2 cellular contexts compared by ENCODE assay signal in the genomic region with DNA sequence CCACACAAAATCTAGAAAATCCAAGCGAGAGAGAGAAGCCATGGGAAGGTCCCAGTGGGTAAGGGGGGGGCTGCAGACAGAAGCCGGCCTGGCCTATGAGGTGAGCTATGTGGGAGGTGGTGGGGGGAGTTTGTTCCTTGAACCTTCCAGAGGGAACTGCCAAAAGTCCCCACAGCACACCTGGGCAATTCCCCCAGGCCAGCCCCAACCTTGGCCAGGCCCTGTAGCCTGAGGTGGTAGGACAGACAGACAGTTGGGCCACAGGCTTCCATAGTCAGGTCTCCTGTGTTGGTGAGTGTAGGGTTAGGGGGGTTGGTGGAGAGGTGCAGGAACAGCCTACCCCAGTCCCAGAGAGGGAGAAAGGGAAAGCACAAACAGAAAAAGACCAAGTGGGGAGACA.
TF ChIP-seq lines count a peak whose summit lies in the region.

No MANE protein-coding gene starts in this region.

TF ChIP-seq in IMR-90, 13 proteins besides CTCF, POLR2A, EP300 and RAD21:
- TF ChIP-seq, protein P1, sequence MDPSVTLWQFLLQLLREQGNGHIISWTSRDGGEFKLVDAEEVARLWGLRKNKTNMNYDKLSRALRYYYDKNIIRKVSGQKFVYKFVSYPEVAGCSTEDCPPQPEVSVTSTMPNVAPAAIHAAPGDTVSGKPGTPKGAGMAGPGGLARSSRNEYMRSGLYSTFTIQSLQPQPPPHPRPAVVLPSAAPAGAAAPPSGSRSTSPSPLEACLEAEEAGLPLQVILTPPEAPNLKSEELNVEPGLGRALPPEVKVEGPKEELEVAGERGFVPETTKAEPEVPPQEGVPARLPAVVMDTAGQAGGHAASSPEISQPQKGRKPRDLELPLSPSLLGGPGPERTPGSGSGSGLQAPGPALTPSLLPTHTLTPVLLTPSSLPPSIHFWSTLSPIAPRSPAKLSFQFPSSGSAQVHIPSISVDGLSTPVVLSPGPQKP (IDR thresholded peaks at IDR 0.05; ENCODE audit: borderline replicate concordance, low read depth, low read length): no peak
- TF ChIP-seq RCOR1 (IDR thresholded peaks at IDR 0.05; ENCODE audit: insufficient replicate concordance, low read length) (no peak), RFX5 (IDR thresholded peaks at IDR 0.05; ENCODE audit: low read depth, low read length) (no peak), FOS (IDR thresholded peaks at IDR 0.05; ENCODE audit: low read depth, low read length) (no peak), MXI1 (IDR thresholded peaks at IDR 0.05; ENCODE audit: borderline replicate concordance, low read depth, low read length) (no peak), NFE2L2 (IDR thresholded peaks at IDR 0.05; ENCODE audit: low read depth, low read length) (no peak), SMC3 (IDR thresholded peaks at IDR 0.05; ENCODE audit: low read depth, low read length) (no peak), MAZ (IDR thresholded peaks at IDR 0.05; ENCODE audit: borderline replicate concordance, low read depth, low read length) (no peak), CHD1 (IDR thresholded peaks at IDR 0.05; ENCODE audit: low read depth, low read length) (no peak), BHLHE40 (IDR thresholded peaks at IDR 0.05; ENCODE audit: low read depth, low read length) (no peak), MAFK (IDR thresholded peaks at IDR 0.05; ENCODE audit: low read depth, low read length) (no peak), CEBPB (IDR thresholded peaks at IDR 0.05; ENCODE audit: low read depth, low read length) (no peak)
- TF ChIP-seq, protein P2, sequence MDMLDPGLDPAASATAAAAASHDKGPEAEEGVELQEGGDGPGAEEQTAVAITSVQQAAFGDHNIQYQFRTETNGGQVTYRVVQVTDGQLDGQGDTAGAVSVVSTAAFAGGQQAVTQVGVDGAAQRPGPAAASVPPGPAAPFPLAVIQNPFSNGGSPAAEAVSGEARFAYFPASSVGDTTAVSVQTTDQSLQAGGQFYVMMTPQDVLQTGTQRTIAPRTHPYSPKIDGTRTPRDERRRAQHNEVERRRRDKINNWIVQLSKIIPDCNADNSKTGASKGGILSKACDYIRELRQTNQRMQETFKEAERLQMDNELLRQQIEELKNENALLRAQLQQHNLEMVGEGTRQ (IDR thresholded peaks at IDR 0.05; ENCODE audit: low read depth, low read length): no peak

TF ChIP-seq in H1, 55 proteins besides CTCF, POLR2A, EP300 and RAD21:
- TF ChIP-seq POLR2AphosphoS5 (IDR thresholded peaks at IDR 0.05; ENCODE audit: low read depth, low read length) (no peak), RNF2 (IDR thresholded peaks at IDR 0.05; ENCODE audit: borderline replicate concordance, low read depth, low read length, missing control alignments, poor library complexity, severe bottlenecking) (no peak)
- TF ChIP-seq, protein P3, sequence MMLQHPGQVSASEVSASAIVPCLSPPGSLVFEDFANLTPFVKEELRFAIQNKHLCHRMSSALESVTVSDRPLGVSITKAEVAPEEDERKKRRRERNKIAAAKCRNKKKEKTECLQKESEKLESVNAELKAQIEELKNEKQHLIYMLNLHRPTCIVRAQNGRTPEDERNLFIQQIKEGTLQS (IDR thresholded peaks at IDR 0.05; ENCODE audit: insufficient read depth, low read depth, low read length): no peak
- TF ChIP-seq, protein P4, sequence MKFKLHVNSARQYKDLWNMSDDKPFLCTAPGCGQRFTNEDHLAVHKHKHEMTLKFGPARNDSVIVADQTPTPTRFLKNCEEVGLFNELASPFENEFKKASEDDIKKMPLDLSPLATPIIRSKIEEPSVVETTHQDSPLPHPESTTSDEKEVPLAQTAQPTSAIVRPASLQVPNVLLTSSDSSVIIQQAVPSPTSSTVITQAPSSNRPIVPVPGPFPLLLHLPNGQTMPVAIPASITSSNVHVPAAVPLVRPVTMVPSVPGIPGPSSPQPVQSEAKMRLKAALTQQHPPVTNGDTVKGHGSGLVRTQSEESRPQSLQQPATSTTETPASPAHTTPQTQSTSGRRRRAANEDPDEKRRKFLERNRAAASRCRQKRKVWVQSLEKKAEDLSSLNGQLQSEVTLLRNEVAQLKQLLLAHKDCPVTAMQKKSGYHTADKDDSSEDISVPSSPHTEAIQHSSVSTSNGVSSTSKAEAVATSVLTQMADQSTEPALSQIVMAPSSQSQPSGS (IDR thresholded peaks at IDR 0.05; ENCODE audit: low read length): no peak
